Comparison of ENCODE assay signal across 8 cellular contexts in genomic region chr20:16476032-16476431, GRCh38.
A peak's percentile ranks its signal among the peaks of the same experiment; 100 is the strongest.
DNase-seq lines count a peak whose midpoint lies in the region; ATAC-seq and TF ChIP-seq lines count a peak whose summit lies in the region.

No MANE protein-coding gene starts in this region.

- TF ChIP-seq CTCF in GM12874 (IDR thresholded peaks at IDR 0.05; ENCODE audit: insufficient read depth, low read depth, low read length), result peak; percentile 40
- TF ChIP-seq CTCF in left lung (IDR thresholded peaks at IDR 0.05), result peak; percentile 38 to 55

- no peak overlapping the region for H3K27ac ChIP-seq in left lung

- ATAC-seq in HG03442 (IDR thresholded peaks at IDR 0.05; ENCODE audit: unreplicated experiment) (peak; percentile 53), left lung (peak; percentile 90), HG03439 (IDR thresholded peaks at IDR 0.05; ENCODE audit: unreplicated experiment) (no peak), HG03025 (IDR thresholded peaks at IDR 0.05; ENCODE audit: low FRiP score, unreplicated experiment) (no peak)

- no peaks in the 10 kb centered on the region for H3K36me3 ChIP-seq in left lung

- no peaks in the 10 kb centered on the region for H3K9me3 ChIP-seq in left lung

- no peaks in the 10 kb centered on the region for H3K27me3 ChIP-seq in left lung

- H3K4me1 ChIP-seq in left lung, result peaks cover 3 to 14% of the 10 kb centered on the region in 2 donors

- H3K4me3 ChIP-seq in left lung, result no peak overlapping the region

- DNase-seq in A172 (ENCODE audit: low spot score), result peak; percentile 54
- peak; percentile 56 for DNase-seq in NCI-H748 treated with DMSO at 0.1 percent for 48 hours (lab: John Stamatoyannopoulos, UW)
- DNase-seq in cerebellar cortex (ENCODE audit: low spot score), result peak; percentile 80
- no peak for DNase-seq in left lung

- intact Hi-C loops in left lung (cut with DNase I), result no loop called here

Comparison
In these comparisons a context has a peak if more than half of its experiments do, and no peak if none do; other contexts are left out.
1. DNase-seq: peak in A172 (single experiment), NCI-H748 treated with DMSO at 0.1 percent for 48 hours (single experiment) and cerebellar cortex (single experiment); none in left lung (0 of 2).
2. ATAC-seq: peak in HG03442 (single experiment) and left lung (single experiment); none in HG03439 (single experiment) and HG03025 (single experiment).